Comparison of ENCODE assay signal across 21 cellular contexts in genomic region chr6:30350519-30350918, GRCh38. TPM values are rescaled to one million over a fixed set of nuclear protein-coding genes. Genes with fewer than 3 reads are reported as not detected.
DNase-seq lines count a peak whose midpoint lies in the region; ATAC-seq, FAIRE-seq and TF ChIP-seq lines count a peak whose summit lies in the region.
"Had no signal": no experiment of that assay in that cellular context is flagged by ENCODE, and none has a peak within 500 bp of the region (broad histone marks: within the 10 kb centered on the region; RNA-seq: fewer than 3 reads in every experiment).

No MANE protein-coding gene starts in this region.

- peaks cover 9 to 29% of the 10 kb centered on the region in 2 donors for H3K4me1 Mint-ChIP-seq in natural killer cell treated with Interleukin-12 subunit alpha and Interleukin-12 subunit beta and Interleukin-15 and Interleukin-18, amount 100 ng/mL, for 72 hours (ENCODE audit: low read depth in 2 of 2)
- peaks cover 6 to 7% of the 10 kb centered on the region in 2 donors for H3K4me1 Mint-ChIP-seq in natural killer cell
- H3K4me1 Mint-ChIP-seq in astrocyte (ENCODE audit: low read depth, unreplicated experiment), result peaks cover 5% of the 10 kb centered on the region

- intact Hi-C loops in natural killer cell (cut with micrococcal nuclease), result no loop called here

- H3K9ac ChIP-seq in astrocyte (ENCODE audit: low read length), result no peak overlapping the region
- H3K9ac ChIP-seq: GM23248, KMS-11 had no signal

- no peak overlapping the region for H2AFZ ChIP-seq in astrocyte (ENCODE audit: low read depth, low read length)
- H2AFZ ChIP-seq: GM23248 had no signal

- peak in 1 of 2 donors; percentile 59 for ATAC-seq in natural killer cell treated with Interleukin-12 subunit alpha and Interleukin-12 subunit beta and Interleukin-15 and Interleukin-18, amount 100 ng/mL, for 72 hours
- no peak for ATAC-seq in natural killer cell
- no peak for ATAC-seq in GM21576 (IDR thresholded peaks at IDR 0.05; ENCODE audit: unreplicated experiment)
- ATAC-seq: Right ventricle myocardium inferior had no signal

- H3K27me3 ChIP-seq in astrocyte (ENCODE audit: insufficient read depth, low read length), result peaks cover 20% of the 10 kb centered on the region

- no peaks in the 10 kb centered on the region for H3K9me3 ChIP-seq in HEK293 (ENCODE audit: control insufficient read depth, insufficient read depth, low read depth, low read length)
- H3K9me3 ChIP-seq in astrocyte (ENCODE audit: insufficient read depth, low read depth, low read length), result no peaks in the 10 kb centered on the region
- H3K9me3 ChIP-seq: SJSA1 had no signal

- no peak for DNase-seq in natural killer cell treated with Interleukin-12 subunit alpha and Interleukin-12 subunit beta and Interleukin-15 and Interleukin-18, amount 100 ng/mL, for 72 hours (ENCODE audit: low spot score)
- DNase-seq in natural killer cell (no peak), astrocyte (ENCODE audit: low read depth) (peak; percentile 9), D341Med (ENCODE audit: low spot score) (no peak), HT-29 (ENCODE audit: low spot score) (no peak)
- DNase-seq: CD4-positive, alpha-beta T cell; COR-L47; DMS 273 treated with DMSO at 0.1 percent for 48 hours; DMS79 treated with DMSO at 0.1 percent for 48 hours; GM23248; HCEC 1CT; IMR-90; NCI-H1694; NCI-H446; NCI-H526 had no signal

- H3K4me3 Mint-ChIP-seq in natural killer cell treated with Interleukin-12 subunit alpha and Interleukin-12 subunit beta and Interleukin-15 and Interleukin-18, amount 100 ng/mL, for 72 hours, result peak overlapping the region; percentile 5
- H3K4me3 Mint-ChIP-seq in natural killer cell, result no peak overlapping the region
- no peak overlapping the region for H3K4me3 Mint-ChIP-seq in astrocyte (ENCODE audit: unreplicated experiment)
- H3K4me3 Mint-ChIP-seq: CD4-positive, alpha-beta T cell had no signal

- peaks cover 7 to 15% of the 10 kb centered on the region in 2 experiments; a peak in 2 of 3 replicates for H3K36me3 ChIP-seq in HEK293 (ENCODE audit: control insufficient read depth in 2 of 2, insufficient read depth in 1 of 2, low read length in 2 of 2)
- no peaks in the 10 kb centered on the region for H3K36me3 ChIP-seq in astrocyte (ENCODE audit: insufficient read depth, low read length)

- H3K4me2 ChIP-seq in astrocyte (ENCODE audit: low read length), result no peak overlapping the region
- H3K4me2 ChIP-seq: KMS-11 had no signal

- H3K27ac Mint-ChIP-seq in natural killer cell treated with Interleukin-12 subunit alpha and Interleukin-12 subunit beta and Interleukin-15 and Interleukin-18, amount 100 ng/mL, for 72 hours, result no peak overlapping the region
- H3K27ac Mint-ChIP-seq in natural killer cell, result no peak overlapping the region
- no peak overlapping the region for H3K27ac Mint-ChIP-seq in astrocyte (ENCODE audit: unreplicated experiment)
- H3K27ac Mint-ChIP-seq: CD4-positive, alpha-beta T cell had no signal

- H3K4me3 ChIP-seq in HEK293 (ENCODE audit: low read depth, low read length), result no peak overlapping the region
- H3K4me3 ChIP-seq in astrocyte (ENCODE audit: insufficient read depth, low read depth, low read length), result no peak overlapping the region
- H3K4me3 ChIP-seq: GM23248, SJSA1 had no signal

- TF ChIP-seq CTCF in natural killer cell (IDR thresholded peaks at IDR 0.05), result no peak
- TF ChIP-seq CTCF in HEK293 (tag by site-specific recombination; IDR thresholded peaks at IDR 0.05), result no peak
- no peak for TF ChIP-seq CTCF in astrocyte (IDR thresholded peaks at IDR 0.05; ENCODE audit: insufficient read depth, low read depth, low read length)

- H3K9me3 Mint-ChIP-seq in natural killer cell treated with Interleukin-12 subunit alpha and Interleukin-12 subunit beta and Interleukin-15 and Interleukin-18, amount 100 ng/mL, for 72 hours, result no peaks in the 10 kb centered on the region
- no peaks in the 10 kb centered on the region for H3K9me3 Mint-ChIP-seq in natural killer cell
- H3K9me3 Mint-ChIP-seq in astrocyte (ENCODE audit: unreplicated experiment), result no peaks in the 10 kb centered on the region
- H3K9me3 Mint-ChIP-seq: CD4-positive, alpha-beta T cell had no signal

- H3K4me1 ChIP-seq in HEK293 (ENCODE audit: control insufficient read depth, insufficient read depth, low read length) (peaks cover 3% of the 10 kb centered on the region; the same call in 1 of the 2 replicates), astrocyte (ENCODE audit: insufficient read depth, low read length) (peaks cover 6% of the 10 kb centered on the region)

- peaks cover 10 to 29% of the 10 kb centered on the region in 2 donors for H3K27me3 Mint-ChIP-seq in natural killer cell treated with Interleukin-12 subunit alpha and Interleukin-12 subunit beta and Interleukin-15 and Interleukin-18, amount 100 ng/mL, for 72 hours
- peaks cover 14 to 45% of the 10 kb centered on the region in 2 donors for H3K27me3 Mint-ChIP-seq in natural killer cell (ENCODE audit: low read depth in 2 of 2)
- peaks cover 14% of the 10 kb centered on the region for H3K27me3 Mint-ChIP-seq in astrocyte (ENCODE audit: low read depth, unreplicated experiment)

- H3K79me2 ChIP-seq in astrocyte (ENCODE audit: insufficient read depth, low read length), result peaks cover 5% of the 10 kb centered on the region

- H3K36me3 Mint-ChIP-seq in natural killer cell treated with Interleukin-12 subunit alpha and Interleukin-12 subunit beta and Interleukin-15 and Interleukin-18, amount 100 ng/mL, for 72 hours, result peaks cover 4% of the 10 kb centered on the region
- H3K36me3 Mint-ChIP-seq in natural killer cell, result no peaks in the 10 kb centered on the region
- no peaks in the 10 kb centered on the region for H3K36me3 Mint-ChIP-seq in astrocyte (ENCODE audit: low read depth, unreplicated experiment)

- POLR2A ChIA-PET in HEK293 (lab: Yijun Ruan, JAX), result no interaction called here

- H4K20me1 ChIP-seq in astrocyte (ENCODE audit: insufficient read depth, low read length), result peaks cover 8% of the 10 kb centered on the region

- CTCF ChIA-PET in HEK293 (lab: Yijun Ruan, JAX), result interaction anchor here (0.7 to 2.0 kb wide), 2 partner anchors 47 to 111 kb away, joined by 3 to 5 read pairs; no protein-coding TSS in a partner anchor

- H3K27ac ChIP-seq in HEK293 (ENCODE audit: extremely low read depth, low read depth, low read length) (no peak overlapping the region), astrocyte (ENCODE audit: low read depth, low read length) (no peak overlapping the region)
- H3K27ac ChIP-seq: GM23248, KMS-11, SJSA1 had no signal

- no peak for FAIRE-seq in astrocyte (lab: Jason Lieb, UNC)
- FAIRE-seq: G401.6 had no signal

TF ChIP-seq in HEK293, 187 proteins besides CTCF, POLR2A, EP300 and RAD21:
- TF ChIP-seq ZNF530 (tag by site-specific recombination; IDR thresholded peaks at IDR 0.05; ENCODE audit: low read depth) (no peak), FEZF1 (tag by site-specific recombination; IDR thresholded peaks at IDR 0.05) (peak; percentile 46), ZNF292 (tag by site-specific recombination; IDR thresholded peaks at IDR 0.05; ENCODE audit: borderline replicate concordance, low read depth) (no peak), KLF10 (tag by site-specific recombination; IDR thresholded peaks at IDR 0.05) (0 out of 2 replicates have a peak, but pooled peaks have one; percentile 34), ZNF394 (tag by site-specific recombination; IDR thresholded peaks at IDR 0.05; ENCODE audit: borderline replicate concordance) (no peak)
TF ChIP-seq in HEK293: peak in this region for 2.

RNA-seq across cellular contexts. Expression of gene RPP21, which starts 5.6 kb away (rescaled TPM):
- 10 to 100 TPM; 23.2 to 37.8 TPM for total RNA-seq in natural killer cell treated with Interleukin-12 subunit alpha and Interleukin-12 subunit beta and Interleukin-15 and Interleukin-18, amount 100 ng/mL, for 72 hours
- total RNA-seq in natural killer cell (10 to 100 TPM; 24.6 to 33.3 (median 31.4) TPM), astrocyte (33.5 and 41.8 TPM in 2 replicates)
- 111 and 121 TPM in 2 replicates for total RNA-seq in HT-29 (2014; rRNA removed; shearing (Covaris generic))

RNA-seq across cellular contexts. Expression of gene TRIM39, which starts 23.8 kb away (rescaled TPM):
- total RNA-seq in natural killer cell treated with Interleukin-12 subunit alpha and Interleukin-12 subunit beta and Interleukin-15 and Interleukin-18, amount 100 ng/mL, for 72 hours, result 10 to 100 TPM; 16.6 to 21.4 TPM
- 10 to 100 TPM; 32.1 to 40.1 (median 38.5) TPM for total RNA-seq in natural killer cell
- 18.3 and 20.7 TPM in 2 replicates for total RNA-seq in astrocyte
- 13.6 and 15.0 TPM in 2 replicates for total RNA-seq in HT-29 (2014; rRNA removed; shearing (Covaris generic))
